Comparison of ENCODE assay signal across 8 cellular contexts in genomic region chr9:178970-179383, GRCh38. TPM values are rescaled to one million over a fixed set of nuclear protein-coding genes. Genes with fewer than 3 reads are reported as not detected.
DNase-seq lines count a peak whose midpoint lies in the region; ATAC-seq, FAIRE-seq and TF ChIP-seq lines count a peak whose summit lies in the region.
"Not testable (repeated sequence)": the region's sequence is repeated elsewhere in the genome, so short reads cannot be mapped to it uniquely, and the experiment has no call there.

ZNG1A (minus strand) TSS chr9:179056; CDS start chr9:178969, 87 bp downstream.

- not testable (repeated sequence) for H3K36me3 Mint-ChIP-seq in T-helper 1 cell treated with Interleukin-12 subunit alpha and Interleukin-12 subunit beta and Interleukin-4 antibody, amounts not matched to agents 30 μg/mL and 1 μg/mL, for 36 hours (ENCODE audit: low read depth)
- peaks cover 12% of the 10 kb centered on the region for H3K36me3 Mint-ChIP-seq in activated T-helper 17 cell treated with anti-CD3 and anti-CD28 coated beads, Interleukin-2, amount 50 U/mL, for 72 hours (ENCODE audit: low read depth)

- in situ Hi-C loops in HepG2 (cut with HindIII; ENCODE audit: extremely low pct_ligation_motif_present, low pct_unique_long_range_greater_than_20kb): not testable (repeated sequence)

- TF ChIP-seq CTCF in HepG2 (CRISPR knock-in tag; IDR thresholded peaks at IDR 0.05); subcutaneous adipose tissue (IDR thresholded peaks at IDR 0.05; ENCODE audit: low read depth): not testable (repeated sequence)

- TF ChIP-seq RAD21 in HepG2 (CRISPR knock-in tag; IDR thresholded peaks at IDR 0.05): not testable (repeated sequence)

- not testable (repeated sequence) for H2AFZ ChIP-seq in HepG2 (ENCODE audit: low read length)

- H4K20me1 ChIP-seq in HepG2 (ENCODE audit: insufficient read depth, low read length): not testable (repeated sequence)

- TF ChIP-seq POLR2A in HepG2 (IDR thresholded peaks at IDR 0.05; ENCODE audit: insufficient read depth in 1 of 2, low read depth in 2 of 2, low read length in 2 of 2): not testable (repeated sequence)

- not testable (repeated sequence) for H3K9me3 ChIP-seq in endocrine pancreas (ENCODE audit: control insufficient read depth, low read length); HepG2 (ENCODE audit: low read length)

- not testable (repeated sequence) for TF ChIP-seq EP300 in HepG2 (IDR thresholded peaks at IDR 0.05; ENCODE audit: low read depth in 2 of 2, low read length in 2 of 2); HepG2 (CRISPR knock-in tag; IDR thresholded peaks at IDR 0.05; ENCODE audit: borderline replicate concordance)

- H3K36me3 ChIP-seq in endocrine pancreas (ENCODE audit: control insufficient read depth, insufficient read depth, low read length); HepG2 (replicated peaks in 1 of 2; ENCODE audit: control insufficient read depth in 1 of 2, insufficient read depth in 2 of 2, low read length in 2 of 2): not testable (repeated sequence)

- intact Hi-C loops in HepG2 (cut with micrococcal nuclease; ENCODE audit: unreplicated experiment): loop anchor here (5.0 kb wide), 2 partner anchors 38 to 128 kb away; no protein-coding TSS in a partner anchor

- H3K4me1 ChIP-seq in endocrine pancreas (ENCODE audit: control insufficient read depth, insufficient read depth, low read length); HepG2 (ENCODE audit: insufficient read depth, low read length): not testable (repeated sequence)

- WGBS in HepG2 (ENCODE audit: low lambda C conversion rate): no CpG with 5 or more reads among the region's 32 CpGs

- peak within 1 kb of the TSS; percentile 22 for H3K27ac Mint-ChIP-seq in T-helper 1 cell treated with Interleukin-12 subunit alpha and Interleukin-12 subunit beta and Interleukin-4 antibody, amounts not matched to agents 30 μg/mL and 1 μg/mL, for 36 hours
- H3K27ac Mint-ChIP-seq in activated T-helper 17 cell treated with anti-CD3 and anti-CD28 coated beads, Interleukin-2, amount 50 U/mL, for 72 hours: peak within 1 kb of the TSS; percentile 82

- DNase-seq in Daoy (ENCODE audit: low read depth): peak; percentile 89
- DNase-seq in NCI-H1694 (lab: John Stamatoyannopoulos, UW): peak; percentile 3
- peak; percentile 80 for DNase-seq in HepG2 (ENCODE audit: low spot score)
- peak; percentile 28 for DNase-seq in skeletal muscle cell (ENCODE audit: low read depth)

- POLR2A ChIA-PET in HepG2 (lab: Yijun Ruan, JAX): not testable (repeated sequence)

- H3K4me3 Mint-ChIP-seq in T-helper 1 cell treated with Interleukin-12 subunit alpha and Interleukin-12 subunit beta and Interleukin-4 antibody, amounts not matched to agents 30 μg/mL and 1 μg/mL, for 36 hours: peak within 1 kb of the TSS; percentile 63
- peak within 1 kb of the TSS; percentile 84 for H3K4me3 Mint-ChIP-seq in activated T-helper 17 cell treated with anti-CD3 and anti-CD28 coated beads, Interleukin-2, amount 50 U/mL, for 72 hours

- peak within 1 kb of the TSS; percentile 22 for H3K4me3 ChIP-seq in endocrine pancreas (ENCODE audit: control insufficient read depth, insufficient read depth, low read length)
- H3K4me3 ChIP-seq in HepG2 (replicated peaks in 1 of 3; ENCODE audit: insufficient read depth in 1 of 3, low read depth in 2 of 3, low read length in 3 of 3): peak within 1 kb of the TSS; percentile 37 to 67 (median 65); a peak in 5 of 6 replicates
- H3K4me3 ChIP-seq in skeletal muscle cell (ENCODE audit: low read depth, low read length): peak within 1 kb of the TSS; percentile 58

- ATAC-seq in activated T-helper 17 cell treated with anti-CD3 and anti-CD28 coated beads, Interleukin-2, amount 50 U/mL, for 72 hours (replicated peaks): peak; percentile 56
- ATAC-seq in HepG2: not testable (repeated sequence)

- peak within 1 kb of the TSS; percentile 57; the same call in 1 of the 2 replicates for H3K4me2 ChIP-seq in HepG2 (ENCODE audit: low read depth, low read length)

- not testable (repeated sequence) for BruUV-seq in HepG2 (replicated peaks; lab: Mats Ljungman, UMichigan)

- not testable (repeated sequence) for FAIRE-seq in HepG2 (lab: Jason Lieb, UNC)

- not testable (repeated sequence) for H3K27me3 Mint-ChIP-seq in T-helper 1 cell treated with Interleukin-12 subunit alpha and Interleukin-12 subunit beta and Interleukin-4 antibody, amounts not matched to agents 30 μg/mL and 1 μg/mL, for 36 hours (ENCODE audit: low read depth); activated T-helper 17 cell treated with anti-CD3 and anti-CD28 coated beads, Interleukin-2, amount 50 U/mL, for 72 hours

- not testable (repeated sequence) for H3K9me3 Mint-ChIP-seq in T-helper 1 cell treated with Interleukin-12 subunit alpha and Interleukin-12 subunit beta and Interleukin-4 antibody, amounts not matched to agents 30 μg/mL and 1 μg/mL, for 36 hours; activated T-helper 17 cell treated with anti-CD3 and anti-CD28 coated beads, Interleukin-2, amount 50 U/mL, for 72 hours

- H3K27ac ChIP-seq in HepG2 (ENCODE audit: extremely low read length, insufficient read depth, low read length): peak within 1 kb of the TSS; percentile 40

- H3K4me1 Mint-ChIP-seq in T-helper 1 cell treated with Interleukin-12 subunit alpha and Interleukin-12 subunit beta and Interleukin-4 antibody, amounts not matched to agents 30 μg/mL and 1 μg/mL, for 36 hours (ENCODE audit: low read depth); activated T-helper 17 cell treated with anti-CD3 and anti-CD28 coated beads, Interleukin-2, amount 50 U/mL, for 72 hours: not testable (repeated sequence)

- not testable (repeated sequence) for H3K79me2 ChIP-seq in HepG2 (ENCODE audit: insufficient read depth, low read length)

- H3K27me3 ChIP-seq in endocrine pancreas (ENCODE audit: control insufficient read depth, insufficient read depth, low read length); HepG2 (ENCODE audit: control insufficient read depth in 1 of 2, insufficient read depth in 2 of 2, low read length in 2 of 2): not testable (repeated sequence)

- not testable (repeated sequence) for H3K9ac ChIP-seq in endocrine pancreas (ENCODE audit: control insufficient read depth, insufficient read depth, low read length)
- peak within 1 kb of the TSS; percentile 56 for H3K9ac ChIP-seq in HepG2 (ENCODE audit: insufficient read depth, low read depth, low read length)

- CTCF ChIA-PET in HepG2 (lab: Yijun Ruan, JAX; ENCODE audit: low intra/inter-chr PET ratio, low total read pairs): not testable (repeated sequence)

TF ChIP-seq in HepG2, 621 proteins besides CTCF, POLR2A, EP300 and RAD21 (continues in another document):
- peak; percentile 69 for TF ChIP-seq SAP130 (CRISPR knock-in tag; IDR thresholded peaks at IDR 0.05; ENCODE audit: low read depth)
- peak; percentile 71 for TF ChIP-seq THAP11 (CRISPR knock-in tag; IDR thresholded peaks at IDR 0.05)

RNA-seq across cellular contexts. Expression of gene ZNG1A, which starts in this region (rescaled TPM):
- 106 and 157 TPM in 2 replicates for total RNA-seq in Daoy (2014; rRNA removed; shearing (Covaris generic))
- 10 to 100 TPM; 38.8 to 56.6 TPM for total RNA-seq in activated T-helper 17 cell treated with anti-CD3 and anti-CD28 coated beads, Interleukin-2, amount 50 U/mL, for 72 hours
- total RNA-seq in HepG2 (2016; rRNA removed; fragmentation: Illumina TruSeq; extraction: Trizol): 90.6 and 122 TPM in 2 replicates
- total RNA-seq in HepG2 (2016; cell fraction: cytosol; rRNA removed; fragmentation: Illumina TruSeq; extraction: Trizol; ENCODE audit: low read depth): 27.0 and 36.0 TPM in 2 replicates
- 90.8 and 120 TPM in 2 replicates for total RNA-seq in HepG2 (2016; cell fraction: insoluble cytoplasmic fraction; rRNA removed; fragmentation: Illumina TruSeq; extraction: Trizol)
- total RNA-seq in HepG2 (2016; cell fraction: membrane; rRNA removed; fragmentation: Illumina TruSeq; extraction: Trizol): 77.9 and 92.9 TPM in 2 replicates
- 78.5 and 81.3 TPM in 2 replicates for total RNA-seq in HepG2 (2016; cell fraction: nucleus; rRNA removed; fragmentation: Illumina TruSeq; extraction: Trizol)
- 22.4 and 28.6 TPM in 2 replicates for polyA plus RNA-seq in HepG2 (2011; rRNA removed)
- polyA plus RNA-seq in HepG2 (2011; cell fraction: cytosol; rRNA removed): 11.2 and 17.0 TPM in 2 replicates
- polyA plus RNA-seq in HepG2 (2011; cell fraction: nucleus; rRNA removed): 16.5 and 19.3 TPM in 2 replicates
- 28.2 and 43.4 TPM in 2 replicates for polyA plus RNA-seq in HepG2 (2012)
- 30.6 and 33.6 TPM in 2 replicates for polyA plus RNA-seq in HepG2 (2016; cell fraction: cytosol; fragmentation: Illumina TruSeq; extraction: Trizol; ENCODE audit: low read depth)
- 100 and 111 TPM in 2 replicates for polyA plus RNA-seq in HepG2 (2016; cell fraction: insoluble cytoplasmic fraction; fragmentation: Illumina TruSeq; extraction: Trizol; ENCODE audit: low read depth)
- polyA plus RNA-seq in HepG2 (2016; cell fraction: membrane; fragmentation: Illumina TruSeq; extraction: Trizol; ENCODE audit: low read depth): 73.4 and 76.0 TPM in 2 replicates
- 78.6 and 87.0 TPM in 2 replicates for polyA plus RNA-seq in HepG2 (2016; cell fraction: nucleus; fragmentation: Illumina TruSeq; extraction: Trizol; ENCODE audit: insufficient read depth, low read depth)
- polyA minus RNA-seq in HepG2 (2011; rRNA and poly(A)+ RNA removed; ENCODE audit: low replicate concordance): 12.0 and 15.6 TPM in 2 replicates
- polyA minus RNA-seq in HepG2 (2011; cell fraction: cytosol; rRNA and poly(A)+ RNA removed): 13.1 and 13.3 TPM in 2 replicates
- polyA minus RNA-seq in HepG2 (2011; cell fraction: nucleus; rRNA and poly(A)+ RNA removed): 106 and 122 TPM in 2 replicates
- total RNA-seq in subcutaneous adipose tissue: 10 to 100 TPM; 27.7 to 40.3 (median 35.6) TPM

Comparison
In these comparisons a context has a peak if more than half of its experiments do, and no peak if none do; other contexts are left out.
1. DNase-seq: peak in every context shown above with its lines; median percentile 89 in Daoy; 80 in HepG2; 28 in skeletal muscle cell; 3 in NCI-H1694.